8 cellular contexts compared by ENCODE assay signal in genomic region chr7:129778770-129779601, GRCh38.
DNase-seq lines count a peak whose midpoint lies in the region; ATAC-seq, FAIRE-seq and TF ChIP-seq lines count a peak whose summit lies in the region.

No MANE protein-coding gene starts in this region.

- ATAC-seq in naive thymus-derived CD8-positive, alpha-beta T cell: peak in 1 of 2 donors; percentile 4
- no peak for ATAC-seq in HG03108 (IDR thresholded peaks at IDR 0.05; ENCODE audit: unreplicated experiment)

- no peaks in the 10 kb centered on the region for H3K9me3 ChIP-seq in HUES6 (ENCODE audit: control insufficient read depth, insufficient read depth, low read depth, low read length)
- H3K9me3 ChIP-seq in ascending aorta: no peaks in the 10 kb centered on the region

- H3K4me1 ChIP-seq in HUES6 (ENCODE audit: control insufficient read depth, insufficient read depth, low read length): peaks cover 54% of the 10 kb centered on the region
- peaks cover 25 to 37% of the 10 kb centered on the region in 2 donors for H3K4me1 ChIP-seq in ascending aorta

- POLR2A ChIA-PET in naive thymus-derived CD8-positive, alpha-beta T cell (lab: Charles Lee): interaction anchor here (0.5 to 0.6 kb wide), 2 partner anchors 137 to 160 kb away, joined by 3 to 7 read pairs; no protein-coding TSS in a partner anchor

- no peak overlapping the region for H3K27ac Mint-ChIP-seq in naive thymus-derived CD8-positive, alpha-beta T cell

- H3K4me3 ChIP-seq in HUES6 (ENCODE audit: low read depth, low read length): peak overlapping the region; percentile 79
- peak overlapping the region; percentile 51 to 63 for H3K4me3 ChIP-seq in ascending aorta

- peaks cover 98% of the 10 kb centered on the region for H3K27me3 ChIP-seq in HUES6 (ENCODE audit: control insufficient read depth, insufficient read depth, low read length)
- H3K27me3 ChIP-seq in ascending aorta: peaks cover 49% of the 10 kb centered on the region

- peaks cover 15 to 53% (median 39%) of the 10 kb centered on the region in 5 donors for H3K27me3 Mint-ChIP-seq in naive thymus-derived CD8-positive, alpha-beta T cell

- H3K27ac ChIP-seq in HUES6 (ENCODE audit: low read depth, low read length): no peak overlapping the region; the same call in 1 of the 2 replicates
- no peak overlapping the region for H3K27ac ChIP-seq in ascending aorta

- FAIRE-seq in H54 (lab: Jason Lieb, UNC): no peak

- peak in 1 of 3 experiments; percentile 11 for TF ChIP-seq CTCF in ascending aorta (IDR thresholded peaks at IDR 0.05)

- intact Hi-C loops in ascending aorta (cut with DNase I): no loop called here

- no peaks in the 10 kb centered on the region for H3K9me3 Mint-ChIP-seq in naive thymus-derived CD8-positive, alpha-beta T cell

- peaks cover 21 to 36% (median 27%) of the 10 kb centered on the region in 4 donors for H3K4me1 Mint-ChIP-seq in naive thymus-derived CD8-positive, alpha-beta T cell

- peaks cover 0 to 8% (median 0%) of the 10 kb centered on the region in 3 donors for H3K36me3 Mint-ChIP-seq in naive thymus-derived CD8-positive, alpha-beta T cell

- peak overlapping the region; percentile 77 for H3K9ac ChIP-seq in HUES6 (ENCODE audit: low read length)

- TF ChIP-seq POLR2A in H54 (IDR thresholded peaks at IDR 0.05; ENCODE audit: low read depth, low read length): no peak

- DNase-seq in ELF-1 (ENCODE audit: low read depth, low spot score) (peak; percentile 57), ascending aorta (ENCODE audit: low spot score in 2 of 2) (no peak), NCI-H446 (lab: John Stamatoyannopoulos, UW) (no peak), H54 (ENCODE audit: insufficient read length, low spot score) (no peak), anterior cingulate cortex (lab: John Stamatoyannopoulos, UW) (no peak)
- DNase-seq in naive thymus-derived CD8-positive, alpha-beta T cell: no peak

- H3K36me3 ChIP-seq in HUES6 (ENCODE audit: control insufficient read depth, insufficient read depth, low read length) (no peaks in the 10 kb centered on the region), ascending aorta (no peaks in the 10 kb centered on the region)

- peak overlapping the region in 9 of 10 donors; percentile 19 to 72 (median 63) for H3K4me3 Mint-ChIP-seq in naive thymus-derived CD8-positive, alpha-beta T cell
